ENCODE assay signal across 1 cellular context in the genomic region with DNA sequence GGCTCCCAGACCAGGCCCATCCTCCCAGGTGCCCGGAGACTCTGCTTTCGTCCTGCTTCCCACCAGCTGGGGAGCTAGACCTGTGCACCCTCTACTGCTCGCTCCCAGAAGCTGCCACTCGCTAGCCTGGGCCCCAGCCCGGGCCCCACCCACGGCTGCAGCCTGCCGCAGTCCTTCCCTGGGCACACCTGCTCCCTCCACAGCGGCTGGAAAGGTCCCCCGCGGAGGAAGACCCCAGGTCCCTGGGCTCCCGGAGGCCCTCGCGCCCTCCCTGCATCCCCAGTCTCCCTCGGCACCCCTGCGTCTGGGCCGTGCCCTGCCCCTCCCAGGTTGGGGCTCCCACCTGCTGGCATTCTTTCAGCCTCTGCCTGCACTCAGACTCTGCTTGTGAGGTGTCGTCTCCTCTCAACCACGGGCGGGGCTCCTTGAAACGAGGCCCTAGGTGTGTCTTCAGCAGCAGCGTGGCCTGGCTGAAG.
TF ChIP-seq lines count a peak whose summit lies in the region.

No MANE protein-coding gene starts in this region.

TF ChIP-seq in GM23338, 12 proteins besides CTCF, POLR2A, EP300 and RAD21:
- TF ChIP-seq, protein P1, sequence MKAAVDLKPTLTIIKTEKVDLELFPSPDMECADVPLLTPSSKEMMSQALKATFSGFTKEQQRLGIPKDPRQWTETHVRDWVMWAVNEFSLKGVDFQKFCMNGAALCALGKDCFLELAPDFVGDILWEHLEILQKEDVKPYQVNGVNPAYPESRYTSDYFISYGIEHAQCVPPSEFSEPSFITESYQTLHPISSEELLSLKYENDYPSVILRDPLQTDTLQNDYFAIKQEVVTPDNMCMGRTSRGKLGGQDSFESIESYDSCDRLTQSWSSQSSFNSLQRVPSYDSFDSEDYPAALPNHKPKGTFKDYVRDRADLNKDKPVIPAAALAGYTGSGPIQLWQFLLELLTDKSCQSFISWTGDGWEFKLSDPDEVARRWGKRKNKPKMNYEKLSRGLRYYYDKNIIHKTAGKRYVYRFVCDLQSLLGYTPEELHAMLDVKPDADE (IDR thresholded peaks at IDR 0.05) = no peak
- TF ChIP-seq NANOG (IDR thresholded peaks at IDR 0.05; ENCODE audit: borderline replicate concordance) (no peak), ZNF331 (CRISPR knock-in tag; IDR thresholded peaks at IDR 0.05; ENCODE audit: low read depth) (no peak), ZNF114 (CRISPR knock-in tag; IDR thresholded peaks at IDR 0.05) (no peak), STAT1 (IDR thresholded peaks at IDR 0.05; ENCODE audit: unreplicated experiment) (no peak), JUNB (IDR thresholded peaks at IDR 0.05; ENCODE audit: unreplicated experiment) (no peak), CREB1 (CRISPR knock-in tag; IDR thresholded peaks at IDR 0.05; ENCODE audit: low read depth) (no peak), EZH2 (IDR thresholded peaks at IDR 0.05; ENCODE audit: low read depth, unreplicated experiment) (no peak), EZH2phosphoT487 (IDR thresholded peaks at IDR 0.05; ENCODE audit: unreplicated experiment) (no peak), POLR2AphosphoS5 (IDR thresholded peaks at IDR 0.05; ENCODE audit: low read depth) (no peak)
- TF ChIP-seq, protein P2, sequence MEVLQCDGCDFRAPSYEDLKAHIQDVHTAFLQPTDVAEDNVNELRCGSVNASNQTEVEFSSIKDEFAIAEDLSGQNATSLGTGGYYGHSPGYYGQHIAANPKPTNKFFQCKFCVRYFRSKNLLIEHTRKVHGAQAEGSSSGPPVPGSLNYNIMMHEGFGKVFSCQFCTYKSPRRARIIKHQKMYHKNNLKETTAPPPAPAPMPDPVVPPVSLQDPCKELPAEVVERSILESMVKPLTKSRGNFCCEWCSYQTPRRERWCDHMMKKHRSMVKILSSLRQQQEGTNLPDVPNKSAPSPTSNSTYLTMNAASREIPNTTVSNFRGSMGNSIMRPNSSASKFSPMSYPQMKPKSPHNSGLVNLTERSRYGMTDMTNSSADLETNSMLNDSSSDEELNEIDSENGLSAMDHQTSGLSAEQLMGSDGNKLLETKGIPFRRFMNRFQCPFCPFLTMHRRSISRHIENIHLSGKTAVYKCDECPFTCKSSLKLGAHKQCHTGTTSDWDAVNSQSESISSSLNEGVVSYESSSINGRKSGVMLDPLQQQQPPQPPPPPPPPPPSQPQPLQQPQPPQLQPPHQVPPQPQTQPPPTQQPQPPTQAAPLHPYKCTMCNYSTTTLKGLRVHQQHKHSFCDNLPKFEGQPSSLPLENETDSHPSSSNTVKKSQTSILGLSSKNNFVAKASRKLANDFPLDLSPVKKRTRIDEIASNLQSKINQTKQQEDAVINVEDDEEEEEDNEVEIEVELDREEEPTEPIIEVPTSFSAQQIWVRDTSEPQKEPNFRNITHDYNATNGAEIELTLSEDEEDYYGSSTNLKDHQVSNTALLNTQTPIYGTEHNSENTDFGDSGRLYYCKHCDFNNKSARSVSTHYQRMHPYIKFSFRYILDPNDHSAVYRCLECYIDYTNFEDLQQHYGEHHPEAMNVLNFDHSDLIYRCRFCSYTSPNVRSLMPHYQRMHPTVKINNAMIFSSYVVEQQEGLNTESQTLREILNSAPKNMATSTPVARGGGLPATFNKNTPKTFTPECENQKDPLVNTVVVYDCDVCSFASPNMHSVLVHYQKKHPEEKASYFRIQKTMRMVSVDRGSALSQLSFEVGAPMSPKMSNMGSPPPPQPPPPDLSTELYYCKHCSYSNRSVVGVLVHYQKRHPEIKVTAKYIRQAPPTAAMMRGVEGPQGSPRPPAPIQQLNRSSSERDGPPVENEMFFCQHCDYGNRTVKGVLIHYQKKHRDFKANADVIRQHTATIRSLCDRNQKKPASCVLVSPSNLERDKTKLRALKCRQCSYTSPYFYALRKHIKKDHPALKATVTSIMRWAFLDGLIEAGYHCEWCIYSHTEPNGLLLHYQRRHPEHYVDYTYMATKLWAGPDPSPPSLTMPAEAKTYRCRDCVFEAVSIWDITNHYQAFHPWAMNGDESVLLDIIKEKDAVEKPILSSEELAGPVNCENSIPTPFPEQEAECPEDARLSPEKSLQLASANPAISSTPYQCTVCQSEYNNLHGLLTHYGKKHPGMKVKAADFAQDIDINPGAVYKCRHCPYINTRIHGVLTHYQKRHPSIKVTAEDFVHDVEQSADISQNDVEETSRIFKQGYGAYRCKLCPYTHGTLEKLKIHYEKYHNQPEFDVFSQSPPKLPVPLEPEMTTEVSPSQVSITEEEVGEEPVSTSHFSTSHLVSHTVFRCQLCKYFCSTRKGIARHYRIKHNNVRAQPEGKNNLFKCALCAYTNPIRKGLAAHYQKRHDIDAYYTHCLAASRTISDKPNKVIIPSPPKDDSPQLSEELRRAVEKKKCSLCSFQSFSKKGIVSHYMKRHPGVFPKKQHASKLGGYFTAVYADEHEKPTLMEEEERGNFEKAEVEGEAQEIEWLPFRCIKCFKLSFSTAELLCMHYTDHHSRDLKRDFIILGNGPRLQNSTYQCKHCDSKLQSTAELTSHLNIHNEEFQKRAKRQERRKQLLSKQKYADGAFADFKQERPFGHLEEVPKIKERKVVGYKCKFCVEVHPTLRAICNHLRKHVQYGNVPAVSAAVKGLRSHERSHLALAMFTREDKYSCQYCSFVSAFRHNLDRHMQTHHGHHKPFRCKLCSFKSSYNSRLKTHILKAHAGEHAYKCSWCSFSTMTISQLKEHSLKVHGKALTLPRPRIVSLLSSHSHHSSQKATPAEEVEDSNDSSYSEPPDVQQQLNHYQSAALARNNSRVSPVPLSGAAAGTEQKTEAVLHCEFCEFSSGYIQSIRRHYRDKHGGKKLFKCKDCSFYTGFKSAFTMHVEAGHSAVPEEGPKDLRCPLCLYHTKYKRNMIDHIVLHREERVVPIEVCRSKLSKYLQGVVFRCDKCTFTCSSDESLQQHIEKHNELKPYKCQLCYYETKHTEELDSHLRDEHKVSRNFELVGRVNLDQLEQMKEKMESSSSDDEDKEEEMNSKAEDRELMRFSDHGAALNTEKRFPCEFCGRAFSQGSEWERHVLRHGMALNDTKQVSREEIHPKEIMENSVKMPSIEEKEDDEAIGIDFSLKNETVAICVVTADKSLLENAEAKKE (CRISPR knock-in tag; IDR thresholded peaks at IDR 0.05) = no peak
- TF ChIP-seq, protein P3, sequence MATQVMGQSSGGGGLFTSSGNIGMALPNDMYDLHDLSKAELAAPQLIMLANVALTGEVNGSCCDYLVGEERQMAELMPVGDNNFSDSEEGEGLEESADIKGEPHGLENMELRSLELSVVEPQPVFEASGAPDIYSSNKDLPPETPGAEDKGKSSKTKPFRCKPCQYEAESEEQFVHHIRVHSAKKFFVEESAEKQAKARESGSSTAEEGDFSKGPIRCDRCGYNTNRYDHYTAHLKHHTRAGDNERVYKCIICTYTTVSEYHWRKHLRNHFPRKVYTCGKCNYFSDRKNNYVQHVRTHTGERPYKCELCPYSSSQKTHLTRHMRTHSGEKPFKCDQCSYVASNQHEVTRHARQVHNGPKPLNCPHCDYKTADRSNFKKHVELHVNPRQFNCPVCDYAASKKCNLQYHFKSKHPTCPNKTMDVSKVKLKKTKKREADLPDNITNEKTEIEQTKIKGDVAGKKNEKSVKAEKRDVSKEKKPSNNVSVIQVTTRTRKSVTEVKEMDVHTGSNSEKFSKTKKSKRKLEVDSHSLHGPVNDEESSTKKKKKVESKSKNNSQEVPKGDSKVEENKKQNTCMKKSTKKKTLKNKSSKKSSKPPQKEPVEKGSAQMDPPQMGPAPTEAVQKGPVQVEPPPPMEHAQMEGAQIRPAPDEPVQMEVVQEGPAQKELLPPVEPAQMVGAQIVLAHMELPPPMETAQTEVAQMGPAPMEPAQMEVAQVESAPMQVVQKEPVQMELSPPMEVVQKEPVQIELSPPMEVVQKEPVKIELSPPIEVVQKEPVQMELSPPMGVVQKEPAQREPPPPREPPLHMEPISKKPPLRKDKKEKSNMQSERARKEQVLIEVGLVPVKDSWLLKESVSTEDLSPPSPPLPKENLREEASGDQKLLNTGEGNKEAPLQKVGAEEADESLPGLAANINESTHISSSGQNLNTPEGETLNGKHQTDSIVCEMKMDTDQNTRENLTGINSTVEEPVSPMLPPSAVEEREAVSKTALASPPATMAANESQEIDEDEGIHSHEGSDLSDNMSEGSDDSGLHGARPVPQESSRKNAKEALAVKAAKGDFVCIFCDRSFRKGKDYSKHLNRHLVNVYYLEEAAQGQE (IDR thresholded peaks at IDR 0.05; ENCODE audit: unreplicated experiment) = no peak
